In genomic region chr7:87513735-87514319, GRCh38 we compare ENCODE assay signal across 22 cellular contexts.
"Had no signal": no experiment of that assay in that cellular context is flagged by ENCODE, and none has a peak within 500 bp of the region (broad histone marks: within the 10 kb centered on the region; RNA-seq: fewer than 3 reads in every experiment).

No MANE protein-coding gene starts in this region.

- ATAC-seq: effector memory CD8-positive, alpha-beta T cell; left colon; left ventricle myocardium superior; natural killer cell treated with Interleukin-12 subunit alpha and Interleukin-12 subunit beta and Interleukin-15 and Interleukin-18, amount 100 ng/mL, for 72 hours; right lobe of liver; stimulated activated memory B cell treated with anti-CD40 and anti-IgM and Interleukin-4, amounts not matched to agents 10 μg/mL and 1 μg/mL and 100 μg/mL, for 72 hours; stimulated activated naive CD8-positive, alpha-beta T cell treated with anti-CD3 and anti-CD28 coated beads, Interleukin-15, amount 100 ng/mL, for 72 hours; upper lobe of right lung had no signal

- H3K4me3 ChIP-seq: esophagus squamous epithelium, lung, prostate gland, right lobe of liver, spleen, testis, tibial nerve, upper lobe of right lung, vagina had no signal

- DNase-seq: effector memory CD8-positive, alpha-beta T cell; esophagus squamous epithelium; foreskin fibroblast; hippocampal formation; left colon; left ventricle myocardium superior; mesenchymal stem cell; midbrain; right lobe of liver; spleen; stimulated activated CD4-positive, alpha-beta T cell treated with anti-CD3 and anti-CD28 coated beads, Interleukin-15, amount 100 ng/mL, for 24 hours; stimulated activated CD4-positive, alpha-beta T cell treated with anti-CD3 and anti-CD28 coated beads, Interleukin-1b, Interleukin-23, amount 100 ng/mL, for 48 hours; stimulated activated CD4-positive, alpha-beta T cell treated with anti-CD3 and anti-CD28 coated beads, Interleukin-4, amount 100 ng/mL, for 24 hours; stimulated activated naive CD8-positive, alpha-beta T cell treated with anti-CD3 and anti-CD28 coated beads, Interleukin-15, amount 100 ng/mL, for 72 hours; testis; upper lobe of right lung had no signal
